14 cellular contexts compared by ENCODE assay signal in genomic region chr15:60551147-60551780, GRCh38.
DNase-seq lines count a peak whose midpoint lies in the region; ATAC-seq, FAIRE-seq and TF ChIP-seq lines count a peak whose summit lies in the region.
"Had no signal": no experiment of that assay in that cellular context is flagged by ENCODE, and none has a peak within 500 bp of the region (broad histone marks: within the 10 kb centered on the region; RNA-seq: fewer than 3 reads in every experiment).

No MANE protein-coding gene starts in this region.

- DNase-seq in GM12891 (ENCODE audit: insufficient read length, low spot score) (no peak), adrenal gland (no peak), substantia nigra (lab: John Stamatoyannopoulos, UW) (no peak), HepG2 (ENCODE audit: low spot score) (no peak), cortex of kidney (lab: John Stamatoyannopoulos, UW) (no peak), NCI-H1930 (lab: John Stamatoyannopoulos, UW) (no peak)
- DNase-seq: DMS 273 treated with DMSO at 0.1 percent for 48 hours, erythroblast, NCI-H1092, NCI-H524 treated with DMSO at 0.1 percent for 48 hours, right cardiac atrium, SJCRH30 had no signal

- in situ Hi-C loops in HepG2 (cut with HindIII; ENCODE audit: extremely low pct_ligation_motif_present, low pct_unique_long_range_greater_than_20kb), result no loop called here

- no peak overlapping the region for H2AFZ ChIP-seq in HepG2 (ENCODE audit: low read length)

- POLR2A ChIA-PET in HepG2 (lab: Yijun Ruan, JAX), result no interaction called here

- WGBS in adrenal gland, 4 donors, result 29 to 38% (median 35%) methylated on average over 4 of the region's 4 CpGs
- WGBS in HepG2 (ENCODE audit: low lambda C conversion rate), result 83% methylated on average over 4 of the region's 4 CpGs

- CTCF ChIA-PET in HepG2 (lab: Yijun Ruan, JAX; ENCODE audit: low intra/inter-chr PET ratio, low total read pairs), result no interaction called here

- intact Hi-C loops in adrenal gland (cut with DNase I), result no loop called here
- intact Hi-C loops in HepG2 (cut with micrococcal nuclease; ENCODE audit: unreplicated experiment), result no loop called here

- TF ChIP-seq POLR2A in GM12891 (IDR thresholded peaks at IDR 0.05; ENCODE audit: low read depth, low read length) (no peak), adrenal gland (IDR thresholded peaks at IDR 0.05) (no peak), HepG2 (IDR thresholded peaks at IDR 0.05; ENCODE audit: insufficient read depth in 1 of 2, low read depth in 2 of 2, low read length in 2 of 2) (no peak)

- no peak for TF ChIP-seq CTCF in adrenal gland (IDR thresholded peaks at IDR 0.05)
- no peak for TF ChIP-seq CTCF in HepG2 (CRISPR knock-in tag; IDR thresholded peaks at IDR 0.05)

- H3K36me3 ChIP-seq in adrenal gland (replicated peaks in 1 of 2) (no peaks in the 10 kb centered on the region), HepG2 (replicated peaks in 1 of 2; ENCODE audit: control insufficient read depth in 1 of 2, insufficient read depth in 2 of 2, low read length in 2 of 2) (peaks cover 5 to 12% of the 10 kb centered on the region in 2 experiments; a peak in 2 of 5 replicates)

- TF ChIP-seq RAD21 in HepG2 (CRISPR knock-in tag; IDR thresholded peaks at IDR 0.05), result no peak

- H3K4me2 ChIP-seq in HepG2 (ENCODE audit: low read depth, low read length), result no peak overlapping the region

- peak; percentile 72 for FAIRE-seq in GM12891 (lab: Jason Lieb, UNC)
- FAIRE-seq in HepG2 (lab: Jason Lieb, UNC), result no peak

- H3K4me1 ChIP-seq in adrenal gland (replicated peaks in 1 of 2), result peaks cover 20 to 60% of the 10 kb centered on the region in 2 donors
- H3K4me1 ChIP-seq in HepG2 (ENCODE audit: insufficient read depth, low read length), result 0 out of 2 replicates have a peak, but pooled peaks cover 7% of the 10 kb centered on the region

- no peak overlapping the region for H3K9ac ChIP-seq in HepG2 (ENCODE audit: insufficient read depth, low read depth, low read length)

- peaks cover 53% of the 10 kb centered on the region for H3K79me2 ChIP-seq in HepG2 (ENCODE audit: insufficient read depth, low read length)

- H3K27me3 ChIP-seq in adrenal gland (no peaks in the 10 kb centered on the region), HepG2 (ENCODE audit: control insufficient read depth in 1 of 2, insufficient read depth in 2 of 2, low read length in 2 of 2) (no peaks in the 10 kb centered on the region)
- H3K27me3 ChIP-seq: SJCRH30 had no signal

- H3K4me3 ChIP-seq in adrenal gland (no peak overlapping the region), HepG2 (replicated peaks in 1 of 3; ENCODE audit: insufficient read depth in 1 of 3, low read depth in 2 of 3, low read length in 3 of 3) (no peak overlapping the region)
- H3K4me3 ChIP-seq: SJCRH30 had no signal

- peak overlapping the region in 3 of 5 donors; percentile 6 to 8 (median 7) for H3K27ac ChIP-seq in adrenal gland
- H3K27ac ChIP-seq in substantia nigra (ENCODE audit: low read depth, low read length, poor library complexity, severe bottlenecking), result no peak overlapping the region
- H3K27ac ChIP-seq in HepG2 (ENCODE audit: extremely low read length, insufficient read depth, low read length), result no peak overlapping the region
- H3K27ac ChIP-seq: SJCRH30 had no signal

- peak; percentile 59 for ATAC-seq in GM19455 (IDR thresholded peaks at IDR 0.05; ENCODE audit: unreplicated experiment)
- peak; percentile 64 for ATAC-seq in HG03342 (IDR thresholded peaks at IDR 0.05; ENCODE audit: unreplicated experiment)
- ATAC-seq in HepG2, result no peak
- ATAC-seq: right cardiac atrium had no signal

- TF ChIP-seq EP300 in HepG2 (IDR thresholded peaks at IDR 0.05; ENCODE audit: low read depth in 2 of 2, low read length in 2 of 2) (no peak), HepG2 (CRISPR knock-in tag; IDR thresholded peaks at IDR 0.05; ENCODE audit: borderline replicate concordance) (no peak)

- no peaks in the 10 kb centered on the region for H3K9me3 ChIP-seq in adrenal gland (replicated peaks in 1 of 3)
- H3K9me3 ChIP-seq in HepG2 (ENCODE audit: low read length), result no peaks in the 10 kb centered on the region

- H4K20me1 ChIP-seq in HepG2 (ENCODE audit: insufficient read depth, low read length), result peaks cover 62% of the 10 kb centered on the region

- no TSS peak for BruUV-seq in HepG2 (replicated peaks; lab: Mats Ljungman, UMichigan)

TF ChIP-seq in GM12891, 5 proteins besides CTCF, POLR2A, EP300 and RAD21:
- TF ChIP-seq TAF1 (IDR thresholded peaks at IDR 0.05; ENCODE audit: low read depth, low read length) (no peak), SPI1 (IDR thresholded peaks at IDR 0.05; ENCODE audit: low read depth, low read length) (peak; percentile 89)

TF ChIP-seq in HepG2, 621 proteins besides CTCF, POLR2A, EP300 and RAD21:
- TF ChIP-seq ZMYM3 (CRISPR knock-in tag; IDR thresholded peaks at IDR 0.05) (no peak), CHD4 (IDR thresholded peaks at IDR 0.05; ENCODE audit: borderline replicate concordance, low read length) (no peak), MZF1 (CRISPR knock-in tag; IDR thresholded peaks at IDR 0.05; ENCODE audit: borderline replicate concordance) (no peak), BATF2 (CRISPR knock-in tag; IDR thresholded peaks at IDR 0.05) (no peak), HDAC2 (CRISPR knock-in tag; IDR thresholded peaks at IDR 0.05) (no peak), EHMT2 (IDR thresholded peaks at IDR 0.05; ENCODE audit: borderline replicate concordance, low read depth, low read length) (no peak), MAFK (conservative IDR thresholded peaks at IDR 0.05 in 1 of 2, IDR thresholded peaks at IDR 0.05 in 1 of 2; ENCODE audit: low read length in 2 of 2) (no peak), ZNF543 (CRISPR knock-in tag; IDR thresholded peaks at IDR 0.05) (no peak), RBAK (CRISPR knock-in tag; IDR thresholded peaks at IDR 0.05) (no peak), SPEN (CRISPR knock-in tag; IDR thresholded peaks at IDR 0.05; ENCODE audit: low read depth) (no peak), ZNF562 (CRISPR knock-in tag; IDR thresholded peaks at IDR 0.05; ENCODE audit: borderline replicate concordance) (no peak), DNMT3B (CRISPR knock-in tag; conservative IDR thresholded peaks at IDR 0.05) (no peak), TFAP4 (IDR thresholded peaks at IDR 0.05; ENCODE audit: borderline replicate concordance, low read depth) (no peak), ERF (CRISPR knock-in tag; IDR thresholded peaks at IDR 0.05) (no peak), YEATS4 (CRISPR knock-in tag; IDR thresholded peaks at IDR 0.05; ENCODE audit: borderline replicate concordance) (no peak), ZNF619 (CRISPR knock-in tag; IDR thresholded peaks at IDR 0.05) (no peak), ZSCAN9 (CRISPR knock-in tag; IDR thresholded peaks at IDR 0.05; ENCODE audit: borderline replicate concordance) (no peak), ZNF713 (CRISPR knock-in tag; IDR thresholded peaks at IDR 0.05) (no peak)

Comparison
In these comparisons a context has a peak if more than half of its experiments do, and no peak if none do; other contexts are left out.
1. H3K27ac ChIP-seq: peak in adrenal gland (3 of 5); none in substantia nigra (single experiment) and HepG2 (single experiment).